1 cellular context compared by ENCODE assay signal in the genomic region with DNA sequence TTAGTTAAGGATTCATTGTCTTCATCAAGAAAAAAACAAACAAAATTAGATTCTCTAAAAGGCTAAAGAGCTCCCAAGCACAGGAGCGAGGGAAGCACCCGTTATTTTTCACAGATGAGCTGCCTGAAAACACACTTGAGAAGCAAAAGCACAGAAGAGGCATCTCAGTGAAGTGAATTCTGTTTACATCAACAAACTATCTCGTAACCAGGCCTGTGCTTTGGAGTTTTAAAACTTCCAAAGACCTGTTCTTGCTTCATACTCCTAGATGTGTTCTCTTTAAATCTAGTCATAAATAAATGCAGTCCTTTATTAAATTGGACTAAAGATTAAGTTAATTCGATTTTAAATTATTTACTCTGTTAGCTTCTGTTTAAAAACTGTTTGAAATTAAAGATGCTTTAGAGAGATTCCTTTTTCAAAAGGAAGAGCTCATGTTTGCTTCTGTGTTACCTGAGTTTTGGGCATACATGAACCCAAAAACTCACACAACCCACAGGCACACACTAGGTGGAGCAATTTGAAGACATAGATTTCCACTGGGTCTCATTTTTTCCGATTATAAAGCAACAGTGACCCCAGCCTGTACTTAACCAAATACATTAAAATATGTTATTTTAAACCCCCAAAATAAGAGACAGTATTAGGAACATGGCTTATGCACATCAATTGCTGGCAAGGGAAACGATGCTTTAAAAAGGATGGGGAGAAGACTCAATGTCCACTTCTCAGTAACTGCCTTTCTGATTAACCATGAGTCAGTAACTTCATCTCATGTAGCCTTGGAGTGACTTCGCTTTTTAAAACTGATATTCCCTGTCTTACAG.
TF ChIP-seq lines count a peak whose summit lies in the region.

No MANE protein-coding gene starts in this region.

TF ChIP-seq in GM23338, 12 proteins besides CTCF, POLR2A, EP300 and RAD21 (continued from another document):
- TF ChIP-seq, protein P1, sequence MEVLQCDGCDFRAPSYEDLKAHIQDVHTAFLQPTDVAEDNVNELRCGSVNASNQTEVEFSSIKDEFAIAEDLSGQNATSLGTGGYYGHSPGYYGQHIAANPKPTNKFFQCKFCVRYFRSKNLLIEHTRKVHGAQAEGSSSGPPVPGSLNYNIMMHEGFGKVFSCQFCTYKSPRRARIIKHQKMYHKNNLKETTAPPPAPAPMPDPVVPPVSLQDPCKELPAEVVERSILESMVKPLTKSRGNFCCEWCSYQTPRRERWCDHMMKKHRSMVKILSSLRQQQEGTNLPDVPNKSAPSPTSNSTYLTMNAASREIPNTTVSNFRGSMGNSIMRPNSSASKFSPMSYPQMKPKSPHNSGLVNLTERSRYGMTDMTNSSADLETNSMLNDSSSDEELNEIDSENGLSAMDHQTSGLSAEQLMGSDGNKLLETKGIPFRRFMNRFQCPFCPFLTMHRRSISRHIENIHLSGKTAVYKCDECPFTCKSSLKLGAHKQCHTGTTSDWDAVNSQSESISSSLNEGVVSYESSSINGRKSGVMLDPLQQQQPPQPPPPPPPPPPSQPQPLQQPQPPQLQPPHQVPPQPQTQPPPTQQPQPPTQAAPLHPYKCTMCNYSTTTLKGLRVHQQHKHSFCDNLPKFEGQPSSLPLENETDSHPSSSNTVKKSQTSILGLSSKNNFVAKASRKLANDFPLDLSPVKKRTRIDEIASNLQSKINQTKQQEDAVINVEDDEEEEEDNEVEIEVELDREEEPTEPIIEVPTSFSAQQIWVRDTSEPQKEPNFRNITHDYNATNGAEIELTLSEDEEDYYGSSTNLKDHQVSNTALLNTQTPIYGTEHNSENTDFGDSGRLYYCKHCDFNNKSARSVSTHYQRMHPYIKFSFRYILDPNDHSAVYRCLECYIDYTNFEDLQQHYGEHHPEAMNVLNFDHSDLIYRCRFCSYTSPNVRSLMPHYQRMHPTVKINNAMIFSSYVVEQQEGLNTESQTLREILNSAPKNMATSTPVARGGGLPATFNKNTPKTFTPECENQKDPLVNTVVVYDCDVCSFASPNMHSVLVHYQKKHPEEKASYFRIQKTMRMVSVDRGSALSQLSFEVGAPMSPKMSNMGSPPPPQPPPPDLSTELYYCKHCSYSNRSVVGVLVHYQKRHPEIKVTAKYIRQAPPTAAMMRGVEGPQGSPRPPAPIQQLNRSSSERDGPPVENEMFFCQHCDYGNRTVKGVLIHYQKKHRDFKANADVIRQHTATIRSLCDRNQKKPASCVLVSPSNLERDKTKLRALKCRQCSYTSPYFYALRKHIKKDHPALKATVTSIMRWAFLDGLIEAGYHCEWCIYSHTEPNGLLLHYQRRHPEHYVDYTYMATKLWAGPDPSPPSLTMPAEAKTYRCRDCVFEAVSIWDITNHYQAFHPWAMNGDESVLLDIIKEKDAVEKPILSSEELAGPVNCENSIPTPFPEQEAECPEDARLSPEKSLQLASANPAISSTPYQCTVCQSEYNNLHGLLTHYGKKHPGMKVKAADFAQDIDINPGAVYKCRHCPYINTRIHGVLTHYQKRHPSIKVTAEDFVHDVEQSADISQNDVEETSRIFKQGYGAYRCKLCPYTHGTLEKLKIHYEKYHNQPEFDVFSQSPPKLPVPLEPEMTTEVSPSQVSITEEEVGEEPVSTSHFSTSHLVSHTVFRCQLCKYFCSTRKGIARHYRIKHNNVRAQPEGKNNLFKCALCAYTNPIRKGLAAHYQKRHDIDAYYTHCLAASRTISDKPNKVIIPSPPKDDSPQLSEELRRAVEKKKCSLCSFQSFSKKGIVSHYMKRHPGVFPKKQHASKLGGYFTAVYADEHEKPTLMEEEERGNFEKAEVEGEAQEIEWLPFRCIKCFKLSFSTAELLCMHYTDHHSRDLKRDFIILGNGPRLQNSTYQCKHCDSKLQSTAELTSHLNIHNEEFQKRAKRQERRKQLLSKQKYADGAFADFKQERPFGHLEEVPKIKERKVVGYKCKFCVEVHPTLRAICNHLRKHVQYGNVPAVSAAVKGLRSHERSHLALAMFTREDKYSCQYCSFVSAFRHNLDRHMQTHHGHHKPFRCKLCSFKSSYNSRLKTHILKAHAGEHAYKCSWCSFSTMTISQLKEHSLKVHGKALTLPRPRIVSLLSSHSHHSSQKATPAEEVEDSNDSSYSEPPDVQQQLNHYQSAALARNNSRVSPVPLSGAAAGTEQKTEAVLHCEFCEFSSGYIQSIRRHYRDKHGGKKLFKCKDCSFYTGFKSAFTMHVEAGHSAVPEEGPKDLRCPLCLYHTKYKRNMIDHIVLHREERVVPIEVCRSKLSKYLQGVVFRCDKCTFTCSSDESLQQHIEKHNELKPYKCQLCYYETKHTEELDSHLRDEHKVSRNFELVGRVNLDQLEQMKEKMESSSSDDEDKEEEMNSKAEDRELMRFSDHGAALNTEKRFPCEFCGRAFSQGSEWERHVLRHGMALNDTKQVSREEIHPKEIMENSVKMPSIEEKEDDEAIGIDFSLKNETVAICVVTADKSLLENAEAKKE (CRISPR knock-in tag; IDR thresholded peaks at IDR 0.05): no peak
- TF ChIP-seq JUNB (IDR thresholded peaks at IDR 0.05; ENCODE audit: unreplicated experiment): no peak
